ENCODE assay signal across 8 cellular contexts in genomic region chr9:136943291-136944093, GRCh38. TPM values are rescaled to one million over a fixed set of nuclear protein-coding genes. Genes with fewer than 3 reads are reported as not detected.
DNase-seq lines count a peak whose midpoint lies in the region; ATAC-seq and TF ChIP-seq lines count a peak whose summit lies in the region.

No MANE protein-coding gene starts in this region.

- peak overlapping the region; percentile 56 for H3K9ac ChIP-seq in mammary epithelial cell (ENCODE audit: insufficient read depth, low read length)

- BruUV-seq in mammary epithelial cell (replicated peaks; lab: Mats Ljungman, UMichigan), result no TSS peak

- peaks cover 39% of the 10 kb centered on the region for H3K79me2 ChIP-seq in mammary epithelial cell (ENCODE audit: insufficient read depth, low read length)

- in situ Hi-C loops in mammary epithelial cell (cut with MboI; ENCODE audit: low sequenced_read_pairs in 2 of 2), result no loop called here

- whole genome bisulfite sequencing in mammary epithelial cell (ENCODE audit: low coverage, missing lambda C conversion rate), result 55% methylated on average over 14 of the region's 51 CpGs
- WGBS in right lobe of liver (ENCODE audit: insufficient coverage, low coverage, low lambda C conversion rate, missing lambda C conversion rate), result no CpG with 5 or more reads among the region's 51 CpGs

- CTCF ChIA-PET in mammary epithelial cell (lab: Charles Lee; ENCODE audit: low non-redundant PET), result interaction anchor here (0.7 kb wide), 1 partner anchor 60 kb away, joined by 4 read pairs; no protein-coding TSS in a partner anchor

- peak overlapping the region; percentile 68 to 83 (median 77) for H3K4me3 ChIP-seq in mammary epithelial cell (replicated peaks in 1 of 3; ENCODE audit: insufficient read depth in 1 of 3, low read depth in 2 of 3, low read length in 3 of 3)
- H3K4me3 ChIP-seq in right lobe of liver, result peak overlapping the region; percentile 72 to 94 (median 75)

- peaks cover 11% of the 10 kb centered on the region for H3K4me1 ChIP-seq in mammary epithelial cell (ENCODE audit: insufficient read depth, low read length)
- H3K4me1 ChIP-seq in right lobe of liver, result peaks cover 0 to 51% (median 23%) of the 10 kb centered on the region in 4 donors

- H3K9me3 ChIP-seq in mammary epithelial cell (replicated peaks; ENCODE audit: insufficient read depth, low read length) (no peaks in the 10 kb centered on the region), right lobe of liver (no peaks in the 10 kb centered on the region)

- dilution Hi-C loops in mammary epithelial cell (cut with HindIII; ENCODE audit: low sequenced_read_pairs), result loop anchor here (10.0 kb wide), 1 partner anchor 61 kb away; no protein-coding TSS in a partner anchor

- H3K27ac ChIP-seq in mammary epithelial cell (ENCODE audit: insufficient read depth, low read depth, low read length) (peak overlapping the region; percentile 59), right lobe of liver (peak overlapping the region; percentile 88 to 98 (median 93)), temporal lobe (ENCODE audit: low read depth, low read length) (peak overlapping the region; percentile 36)

- no peaks in the 10 kb centered on the region for H4K20me1 ChIP-seq in mammary epithelial cell (ENCODE audit: insufficient read depth, low read length)

- H3K4me2 ChIP-seq in mammary epithelial cell (ENCODE audit: insufficient read depth, low read depth, low read length), result peak overlapping the region; percentile 97

- H3K36me3 ChIP-seq in mammary epithelial cell (ENCODE audit: insufficient read depth, low read length), result peaks cover 6% of the 10 kb centered on the region
- peaks cover 6 to 24% (median 22%) of the 10 kb centered on the region in 4 donors for H3K36me3 ChIP-seq in right lobe of liver

- TF ChIP-seq CTCF in mammary epithelial cell (conservative IDR thresholded peaks at IDR 0.05 in 1 of 2, IDR thresholded peaks at IDR 0.05 in 1 of 2; ENCODE audit: extremely low read depth in 1 of 2, insufficient read depth in 1 of 2, low read depth in 1 of 2, low read length in 2 of 2), result no peak
- TF ChIP-seq CTCF in right lobe of liver (IDR thresholded peaks at IDR 0.05), result no peak

- no peak for TF ChIP-seq POLR2A in right lobe of liver (IDR thresholded peaks at IDR 0.05)

- peak; percentile 18 for ATAC-seq in HG02623 (IDR thresholded peaks at IDR 0.05; ENCODE audit: unreplicated experiment)
- ATAC-seq in right lobe of liver, result no peak

- intact Hi-C loops in mammary epithelial cell (cut with micrococcal nuclease) (loop anchor here (1.0 to 2.0 kb wide), 4 partner anchors 43 to 95 kb away; partner anchors contain the start of genes PHPT1 and TRAF2), right lobe of liver (cut with DNase I) (loop anchor here in 1 of 2 donors (10.0 kb wide), 2 partner anchors 59 to 91 kb away; partner anchors contain the start of genes FUT7 and TRAF2)

- DNase-seq in NOMO-1 treated with dmso at 0.1 percent for 144 hours (lab: John Stamatoyannopoulos, UW; ENCODE audit: unreplicated experiment) (peak; percentile 42), NOMO-1 treated with DMSO at 0.1 percent for 48 hours (lab: John Stamatoyannopoulos, UW; ENCODE audit: unreplicated experiment) (no peak), OCI-M1 (lab: John Stamatoyannopoulos, UW) (peak; percentile 62), mammary epithelial cell (peak; percentile 7), right lobe of liver (peak; percentile 59 to 71 (median 63)), T-helper 9 cell (no peak)

- peak overlapping the region; percentile 82 for H2AFZ ChIP-seq in mammary epithelial cell (ENCODE audit: low read depth, low read length)

- H3K27me3 ChIP-seq in mammary epithelial cell (ENCODE audit: insufficient read depth, low read length) (no peaks in the 10 kb centered on the region), right lobe of liver (no peaks in the 10 kb centered on the region)

RNA-seq across cellular contexts. Expression of gene FBXW5, which starts 1.0 kb away (rescaled TPM):
- total RNA-seq in mammary epithelial cell, result 100 to 1,000 TPM in 1 of 2 donors, 10 to 100 TPM in 1; 79.7 to 107 TPM
- polyA plus RNA-seq in mammary epithelial cell, result 72.2 TPM
- polyA minus RNA-seq in mammary epithelial cell, result 54.9 TPM
- total RNA-seq in right lobe of liver, result 100 to 1,000 TPM in 3 of 6 experiments, 10 to 100 TPM in 3; 84.0 to 290 (median 97.4) TPM
- 41.8 TPM for total RNA-seq in temporal lobe

RNA-seq across cellular contexts. Expression of gene C8G, which starts 1.6 kb away (rescaled TPM):
- 1 to 10 TPM in 1 of 2 donors, under 1 TPM in 1; 0.50 to 2.8 TPM for total RNA-seq in mammary epithelial cell
- polyA plus RNA-seq in mammary epithelial cell, result 0.39 TPM
- not detected for polyA minus RNA-seq in mammary epithelial cell
- total RNA-seq in right lobe of liver, result 100 to 1,000 TPM; 248 to 755 (median 453) TPM
- total RNA-seq in temporal lobe, result not detected

RNA-seq across cellular contexts. Expression of gene LCN12, which starts 8.6 kb away (rescaled TPM):
- under 1 TPM in 1 of 2 donors, not detected in 1; 0.68 TPM for total RNA-seq in mammary epithelial cell
- polyA plus RNA-seq in mammary epithelial cell, result 0.09 TPM
- not detected for polyA minus RNA-seq in mammary epithelial cell
- 10 to 100 TPM in 5 of 6 experiments, 1 to 10 TPM in 1; 2.7 to 36.4 (median 20.3) TPM for total RNA-seq in right lobe of liver
- total RNA-seq in temporal lobe, result 0.74 TPM

RNA-seq across cellular contexts. Expression of gene PTGDS, which starts 33.8 kb away (rescaled TPM):
- total RNA-seq in mammary epithelial cell (1 to 10 TPM in 1 of 2 donors, under 1 TPM in 1; 0.54 to 2.2 TPM), right lobe of liver (10 to 100 TPM in 2 of 6 experiments, 1 to 10 TPM in 4; 4.3 to 21.9 (median 6.0) TPM), temporal lobe (103 TPM)
- not detected for polyA plus RNA-seq in mammary epithelial cell
- polyA minus RNA-seq in mammary epithelial cell, result not detected

RNA-seq across cellular contexts. Expression of gene LCNL1, which starts 39.3 kb away (rescaled TPM):
- total RNA-seq in mammary epithelial cell (under 1 TPM; 0.07 to 0.33 TPM), right lobe of liver (not detected), temporal lobe (0.74 TPM)
- polyA plus RNA-seq in mammary epithelial cell, result not detected
- polyA minus RNA-seq in mammary epithelial cell, result not detected

Comparison
In these comparisons a context has a peak if more than half of its experiments do, and no peak if none do; other contexts are left out.
1. DNase-seq: peak in NOMO-1 treated with dmso at 0.1 percent for 144 hours (single experiment), OCI-M1 (single experiment), mammary epithelial cell (single experiment) and right lobe of liver (3 of 3); none in NOMO-1 treated with DMSO at 0.1 percent for 48 hours (single experiment) and T-helper 9 cell (single experiment).
2. H3K27ac ChIP-seq: peak in every context shown above with its lines; median percentile 93 in right lobe of liver; 59 in mammary epithelial cell; 36 in temporal lobe.
3. RNA of gene C8G, which starts 1.6 kb away (total RNA-seq): 248 to 755 TPM in right lobe of liver; 0.50 to 2.8 TPM in mammary epithelial cell and not detected in temporal lobe (single experiment); every median in the first group is over 10 times any median in the second.